ENCODE assay signal across 1 cellular context in genomic region chr5:39074009-39074886, GRCh38.
TF ChIP-seq lines count a peak whose summit lies in the region.

Gene RICTOR (minus strand): TSS chr5:39074399. CDS start chr5:39074377, 22 bp downstream.

TF ChIP-seq in GM12878, 131 proteins besides CTCF, POLR2A, EP300 and RAD21 (continued from another document and continues in another):
- TF ChIP-seq MEF2A (IDR thresholded peaks at IDR 0.05; ENCODE audit: insufficient read depth, low read depth, low read length) (no peak), YY1 (IDR thresholded peaks at IDR 0.05; ENCODE audit: low read depth, low read length) (peak; percentile 94), ZBTB33 (IDR thresholded peaks at IDR 0.05) (no peak), ZBTB4 (CRISPR knock-in tag; IDR thresholded peaks at IDR 0.05) (no peak), KLF5 (IDR thresholded peaks at IDR 0.05; ENCODE audit: partially characterized antibody) (no peak), DPF2 (IDR thresholded peaks at IDR 0.05) (peak; percentile 76; the same call in 1 of the 2 replicates), JUND (IDR thresholded peaks at IDR 0.05; ENCODE audit: low read depth, low read length) (no peak), STAT1 (conservative IDR thresholded peaks at IDR 0.05) (no peak), NFYA (IDR thresholded peaks at IDR 0.05; ENCODE audit: borderline replicate concordance, low read depth, low read length) (no peak), ZNF24 (IDR thresholded peaks at IDR 0.05) (0 out of 2 replicates have a peak, but pooled peaks have one; percentile 33), SKIL (IDR thresholded peaks at IDR 0.05; ENCODE audit: low read depth, poor library complexity, severe bottlenecking) (no peak), IKZF1 (conservative IDR thresholded peaks at IDR 0.05) (peak; percentile 95), MTA3 (IDR thresholded peaks at IDR 0.05; ENCODE audit: borderline replicate concordance, low read length) (no peak), RUNX3 (IDR thresholded peaks at IDR 0.05; ENCODE audit: low read length) (no peak), SRF (IDR thresholded peaks at IDR 0.05; ENCODE audit: low read depth in 2 of 2, low read length in 2 of 2) (no peak), MAX (IDR thresholded peaks at IDR 0.05; ENCODE audit: low read depth, low read length) (no peak; the same call in none of the 2 replicates), BCL3 (IDR thresholded peaks at IDR 0.05; ENCODE audit: borderline replicate concordance, insufficient read depth, low read depth, low read length, poor library complexity, severe bottlenecking) (no peak), EED (IDR thresholded peaks at IDR 0.05; ENCODE audit: low read depth) (0 out of 2 replicates have a peak, but pooled peaks have one; percentile 35), CHD4 (IDR thresholded peaks at IDR 0.05) (no peak), E4F1 (IDR thresholded peaks at IDR 0.05; ENCODE audit: borderline replicate concordance, partially characterized antibody) (no peak), TARDBP (IDR thresholded peaks at IDR 0.05; ENCODE audit: borderline replicate concordance) (no peak), FOS (IDR thresholded peaks at IDR 0.05; ENCODE audit: borderline replicate concordance, extremely low read depth, insufficient read length) (no peak), PAX5 (IDR thresholded peaks at IDR 0.05; ENCODE audit: borderline replicate concordance, low read depth, low read length) (0 out of 2 replicates have a peak, but pooled peaks have one; percentile 16), GATAD2B (conservative IDR thresholded peaks at IDR 0.05; ENCODE audit: low read depth) (peak; percentile 89), ATF2 (IDR thresholded peaks at IDR 0.05; ENCODE audit: low read length) (no peak), NBN (IDR thresholded peaks at IDR 0.05) (0 out of 2 replicates have a peak, but pooled peaks have one; percentile 54), CBFB (IDR thresholded peaks at IDR 0.05; ENCODE audit: low read depth) (no peak), CREB1 (IDR thresholded peaks at IDR 0.05; ENCODE audit: low read depth) (0 out of 2 replicates have a peak, but pooled peaks have one; percentile 15), NR2F1 (conservative IDR thresholded peaks at IDR 0.05) (peak; percentile 95), SMC3 (IDR thresholded peaks at IDR 0.05; ENCODE audit: borderline replicate concordance, low read length) (no peak), SREBF2 (IDR thresholded peaks at IDR 0.05; ENCODE audit: low read length) (no peak), MYC (IDR thresholded peaks at IDR 0.05; ENCODE audit: insufficient read depth, insufficient read length, insufficient replicate concordance, low read length, severe bottlenecking) (peak; percentile 10), ZBTB11 (CRISPR knock-in tag; IDR thresholded peaks at IDR 0.05) (0 out of 2 replicates have a peak, but pooled peaks have one; percentile 14), IRF5 (IDR thresholded peaks at IDR 0.05; ENCODE audit: borderline replicate concordance) (no peak), FOXK2 (IDR thresholded peaks at IDR 0.05) (no peak), SUPT20H (IDR thresholded peaks at IDR 0.05; ENCODE audit: borderline replicate concordance, control insufficient read depth, low read depth, low read length) (no peak), REST (IDR thresholded peaks at IDR 0.05; ENCODE audit: low read depth, low read length) (no peak)
